31 cellular contexts compared by ENCODE assay signal in genomic region chr15:98524274-98524673, GRCh38.
"Had no signal": no experiment of that assay in that cellular context is flagged by ENCODE, and none has a peak within 500 bp of the region (broad histone marks: within the 10 kb centered on the region; RNA-seq: fewer than 3 reads in every experiment).

No MANE protein-coding gene starts in this region.

- DNase-seq: activated CD4-positive, alpha-beta T cell treated with anti-CD3 and anti-CD28 coated beads for 36 hours; activated CD4-positive, CD25-positive, alpha-beta regulatory T cell; activated CD8-positive, alpha-beta memory T cell treated with anti-CD3 and anti-CD28 coated beads, Interleukin-2, amount 10 ng/mL, durations not matched to agents 7 days and 5 days; activated CD8-positive, alpha-beta T cell treated with anti-CD3 and anti-CD28 coated beads, Interleukin-2, amount 10 ng/mL, durations not matched to agents 7 days and 5 days; activated naive CD4-positive, alpha-beta T cell; activated T-cell treated with anti-CD3 and anti-CD28 coated beads, Interleukin-2, amount 50 U/mL, for 72 hours; cerebellar nuclear complex; dorsolateral prefrontal cortex; effector memory CD4-positive, alpha-beta T cell; erythroblast; foreskin fibroblast; head of caudate nucleus; hippocampal formation; left cardiac atrium; mammary epithelial cell; naive B cell; sigmoid colon; small intestine; stimulated activated CD4-positive, alpha-beta T cell treated with anti-CD3 and anti-CD28 coated beads, Interleukin-1b, Interleukin-23, amount 100 ng/mL, for 48 hours; stimulated activated CD4-positive, alpha-beta T cell treated with anti-CD3 and anti-CD28 coated beads, Interleukin-4, amount 100 ng/mL, for 4 hours; stimulated activated CD8-positive, alpha-beta memory T cell treated with anti-CD3 and anti-CD28 coated beads, Interleukin-4, amount 100 ng/mL, for 48 hours; stimulated activated naive B cell treated with anti-CD40 and anti-IgM and Interleukin-4, amounts not matched to agents 10 μg/mL and 1 μg/mL and 100 μg/mL, for 72 hours; T-helper 1 cell; transverse colon had no signal

- H3K36me3 ChIP-seq: cardiac muscle cell, neutrophil, sigmoid colon, suprapubic skin, transverse colon had no signal

- H3K9me3 Mint-ChIP-seq: activated naive CD4-positive, alpha-beta T cell treated with anti-CD3 and anti-CD28 coated beads, Interleukin-2, amount 50 U/mL, for 72 hours; activated T-cell treated with anti-CD3 and anti-CD28 coated beads, Interleukin-2, amount 50 U/mL, for 72 hours; stimulated activated naive B cell treated with anti-CD40 and anti-IgM and Interleukin-4, amounts not matched to agents 10 μg/mL and 1 μg/mL and 100 μg/mL, for 72 hours; T-helper 2 cell treated with Interferon-gamma antibody and Interleukin-4, amounts not matched to agents 5 μg/mL and 100 μg/mL, for 36 hours had no signal

- H3K4me1 ChIP-seq: suprapubic skin had no signal

- H3K27me3 ChIP-seq: cardiac muscle cell, sigmoid colon had no signal

- H3K27ac ChIP-seq: cardiac muscle cell, coronary artery, transverse colon had no signal

- H3K4me3 ChIP-seq: cardiac muscle cell, coronary artery, dorsolateral prefrontal cortex, sigmoid colon, suprapubic skin, transverse colon had no signal

- H3K36me3 Mint-ChIP-seq: activated CD8-positive, alpha-beta memory T cell treated with anti-CD3 and anti-CD28 coated beads, Interleukin-2, amount 10 ng/mL, durations not matched to agents 7 days and 5 days; activated naive CD4-positive, alpha-beta T cell treated with anti-CD3 and anti-CD28 coated beads, Interleukin-2, amount 50 U/mL, for 72 hours; brain; naive B cell; stimulated activated naive B cell treated with anti-CD40 and anti-IgM and Interleukin-4, amounts not matched to agents 10 μg/mL and 1 μg/mL and 100 μg/mL, for 72 hours had no signal

- ATAC-seq: activated CD4-positive, alpha-beta T cell treated with anti-CD3 and anti-CD28 coated beads for 36 hours; activated CD8-positive, alpha-beta memory T cell treated with anti-CD3 and anti-CD28 coated beads, Interleukin-2, amount 10 ng/mL, durations not matched to agents 7 days and 5 days; activated CD8-positive, alpha-beta T cell treated with anti-CD3 and anti-CD28 coated beads, Interleukin-2, amount 10 ng/mL, durations not matched to agents 7 days and 5 days; activated naive CD4-positive, alpha-beta T cell treated with anti-CD3 and anti-CD28 coated beads, Interleukin-2, amount 50 U/mL, for 72 hours; activated T-cell treated with anti-CD3 and anti-CD28 coated beads, Interleukin-2, amount 50 U/mL, for 72 hours; left cardiac atrium; stimulated activated naive B cell treated with anti-CD40 and anti-IgM and Interleukin-4, amounts not matched to agents 10 μg/mL and 1 μg/mL and 100 μg/mL, for 72 hours had no signal

- H3K4me3 Mint-ChIP-seq: activated CD4-positive, alpha-beta T cell treated with anti-CD3 and anti-CD28 coated beads for 36 hours; activated CD8-positive, alpha-beta memory T cell treated with anti-CD3 and anti-CD28 coated beads, Interleukin-2, amount 10 ng/mL, durations not matched to agents 7 days and 5 days; activated CD8-positive, alpha-beta T cell treated with anti-CD3 and anti-CD28 coated beads, Interleukin-2, amount 10 ng/mL, durations not matched to agents 7 days and 5 days; activated T-cell treated with anti-CD3 and anti-CD28 coated beads, Interleukin-2, amount 50 U/mL, for 72 hours; naive B cell; stimulated activated naive B cell treated with anti-CD40 and anti-IgM and Interleukin-4, amounts not matched to agents 10 μg/mL and 1 μg/mL and 100 μg/mL, for 72 hours; T-helper 2 cell treated with Interferon-gamma antibody and Interleukin-4, amounts not matched to agents 5 μg/mL and 100 μg/mL, for 36 hours had no signal

- H3K4me1 Mint-ChIP-seq: activated CD4-positive, alpha-beta T cell treated with anti-CD3 and anti-CD28 coated beads for 36 hours; activated CD8-positive, alpha-beta memory T cell treated with anti-CD3 and anti-CD28 coated beads, Interleukin-2, amount 10 ng/mL, durations not matched to agents 7 days and 5 days had no signal

- H3K27ac Mint-ChIP-seq: activated CD4-positive, alpha-beta T cell treated with anti-CD3 and anti-CD28 coated beads for 36 hours; activated CD8-positive, alpha-beta memory T cell treated with anti-CD3 and anti-CD28 coated beads, Interleukin-2, amount 10 ng/mL, durations not matched to agents 7 days and 5 days; activated CD8-positive, alpha-beta T cell treated with anti-CD3 and anti-CD28 coated beads, Interleukin-2, amount 10 ng/mL, durations not matched to agents 7 days and 5 days; activated T-cell treated with anti-CD3 and anti-CD28 coated beads, Interleukin-2, amount 50 U/mL, for 72 hours; naive B cell; stimulated activated naive B cell treated with anti-CD40 and anti-IgM and Interleukin-4, amounts not matched to agents 10 μg/mL and 1 μg/mL and 100 μg/mL, for 72 hours; T-helper 2 cell treated with Interferon-gamma antibody and Interleukin-4, amounts not matched to agents 5 μg/mL and 100 μg/mL, for 36 hours had no signal
